1 cellular context compared by ENCODE assay signal in the genomic region with DNA sequence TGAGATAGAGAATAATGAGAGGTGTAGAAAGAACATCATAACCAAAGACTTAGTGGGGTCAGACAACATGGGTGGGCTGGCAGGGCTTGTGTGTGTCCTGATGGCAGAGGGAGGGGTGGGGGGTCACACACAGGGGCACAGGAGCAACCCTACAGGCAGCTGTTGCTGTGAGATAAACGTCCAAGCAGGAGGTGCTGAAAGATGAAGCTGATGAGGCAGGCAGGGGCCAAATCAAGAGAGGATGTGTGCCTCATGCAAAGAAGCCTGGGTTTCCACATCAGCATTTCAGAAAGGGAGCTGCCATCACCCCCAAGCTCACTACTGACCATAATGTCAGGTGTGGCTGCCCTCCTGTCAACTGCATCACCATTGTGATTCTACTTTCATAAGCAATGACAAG.
TF ChIP-seq lines count a peak whose summit lies in the region.

No MANE protein-coding gene starts in this region.

TF ChIP-seq in K562, 482 proteins besides CTCF, POLR2A, EP300 and RAD21 (continued from another document and continues in another):
- TF ChIP-seq, protein P1, sequence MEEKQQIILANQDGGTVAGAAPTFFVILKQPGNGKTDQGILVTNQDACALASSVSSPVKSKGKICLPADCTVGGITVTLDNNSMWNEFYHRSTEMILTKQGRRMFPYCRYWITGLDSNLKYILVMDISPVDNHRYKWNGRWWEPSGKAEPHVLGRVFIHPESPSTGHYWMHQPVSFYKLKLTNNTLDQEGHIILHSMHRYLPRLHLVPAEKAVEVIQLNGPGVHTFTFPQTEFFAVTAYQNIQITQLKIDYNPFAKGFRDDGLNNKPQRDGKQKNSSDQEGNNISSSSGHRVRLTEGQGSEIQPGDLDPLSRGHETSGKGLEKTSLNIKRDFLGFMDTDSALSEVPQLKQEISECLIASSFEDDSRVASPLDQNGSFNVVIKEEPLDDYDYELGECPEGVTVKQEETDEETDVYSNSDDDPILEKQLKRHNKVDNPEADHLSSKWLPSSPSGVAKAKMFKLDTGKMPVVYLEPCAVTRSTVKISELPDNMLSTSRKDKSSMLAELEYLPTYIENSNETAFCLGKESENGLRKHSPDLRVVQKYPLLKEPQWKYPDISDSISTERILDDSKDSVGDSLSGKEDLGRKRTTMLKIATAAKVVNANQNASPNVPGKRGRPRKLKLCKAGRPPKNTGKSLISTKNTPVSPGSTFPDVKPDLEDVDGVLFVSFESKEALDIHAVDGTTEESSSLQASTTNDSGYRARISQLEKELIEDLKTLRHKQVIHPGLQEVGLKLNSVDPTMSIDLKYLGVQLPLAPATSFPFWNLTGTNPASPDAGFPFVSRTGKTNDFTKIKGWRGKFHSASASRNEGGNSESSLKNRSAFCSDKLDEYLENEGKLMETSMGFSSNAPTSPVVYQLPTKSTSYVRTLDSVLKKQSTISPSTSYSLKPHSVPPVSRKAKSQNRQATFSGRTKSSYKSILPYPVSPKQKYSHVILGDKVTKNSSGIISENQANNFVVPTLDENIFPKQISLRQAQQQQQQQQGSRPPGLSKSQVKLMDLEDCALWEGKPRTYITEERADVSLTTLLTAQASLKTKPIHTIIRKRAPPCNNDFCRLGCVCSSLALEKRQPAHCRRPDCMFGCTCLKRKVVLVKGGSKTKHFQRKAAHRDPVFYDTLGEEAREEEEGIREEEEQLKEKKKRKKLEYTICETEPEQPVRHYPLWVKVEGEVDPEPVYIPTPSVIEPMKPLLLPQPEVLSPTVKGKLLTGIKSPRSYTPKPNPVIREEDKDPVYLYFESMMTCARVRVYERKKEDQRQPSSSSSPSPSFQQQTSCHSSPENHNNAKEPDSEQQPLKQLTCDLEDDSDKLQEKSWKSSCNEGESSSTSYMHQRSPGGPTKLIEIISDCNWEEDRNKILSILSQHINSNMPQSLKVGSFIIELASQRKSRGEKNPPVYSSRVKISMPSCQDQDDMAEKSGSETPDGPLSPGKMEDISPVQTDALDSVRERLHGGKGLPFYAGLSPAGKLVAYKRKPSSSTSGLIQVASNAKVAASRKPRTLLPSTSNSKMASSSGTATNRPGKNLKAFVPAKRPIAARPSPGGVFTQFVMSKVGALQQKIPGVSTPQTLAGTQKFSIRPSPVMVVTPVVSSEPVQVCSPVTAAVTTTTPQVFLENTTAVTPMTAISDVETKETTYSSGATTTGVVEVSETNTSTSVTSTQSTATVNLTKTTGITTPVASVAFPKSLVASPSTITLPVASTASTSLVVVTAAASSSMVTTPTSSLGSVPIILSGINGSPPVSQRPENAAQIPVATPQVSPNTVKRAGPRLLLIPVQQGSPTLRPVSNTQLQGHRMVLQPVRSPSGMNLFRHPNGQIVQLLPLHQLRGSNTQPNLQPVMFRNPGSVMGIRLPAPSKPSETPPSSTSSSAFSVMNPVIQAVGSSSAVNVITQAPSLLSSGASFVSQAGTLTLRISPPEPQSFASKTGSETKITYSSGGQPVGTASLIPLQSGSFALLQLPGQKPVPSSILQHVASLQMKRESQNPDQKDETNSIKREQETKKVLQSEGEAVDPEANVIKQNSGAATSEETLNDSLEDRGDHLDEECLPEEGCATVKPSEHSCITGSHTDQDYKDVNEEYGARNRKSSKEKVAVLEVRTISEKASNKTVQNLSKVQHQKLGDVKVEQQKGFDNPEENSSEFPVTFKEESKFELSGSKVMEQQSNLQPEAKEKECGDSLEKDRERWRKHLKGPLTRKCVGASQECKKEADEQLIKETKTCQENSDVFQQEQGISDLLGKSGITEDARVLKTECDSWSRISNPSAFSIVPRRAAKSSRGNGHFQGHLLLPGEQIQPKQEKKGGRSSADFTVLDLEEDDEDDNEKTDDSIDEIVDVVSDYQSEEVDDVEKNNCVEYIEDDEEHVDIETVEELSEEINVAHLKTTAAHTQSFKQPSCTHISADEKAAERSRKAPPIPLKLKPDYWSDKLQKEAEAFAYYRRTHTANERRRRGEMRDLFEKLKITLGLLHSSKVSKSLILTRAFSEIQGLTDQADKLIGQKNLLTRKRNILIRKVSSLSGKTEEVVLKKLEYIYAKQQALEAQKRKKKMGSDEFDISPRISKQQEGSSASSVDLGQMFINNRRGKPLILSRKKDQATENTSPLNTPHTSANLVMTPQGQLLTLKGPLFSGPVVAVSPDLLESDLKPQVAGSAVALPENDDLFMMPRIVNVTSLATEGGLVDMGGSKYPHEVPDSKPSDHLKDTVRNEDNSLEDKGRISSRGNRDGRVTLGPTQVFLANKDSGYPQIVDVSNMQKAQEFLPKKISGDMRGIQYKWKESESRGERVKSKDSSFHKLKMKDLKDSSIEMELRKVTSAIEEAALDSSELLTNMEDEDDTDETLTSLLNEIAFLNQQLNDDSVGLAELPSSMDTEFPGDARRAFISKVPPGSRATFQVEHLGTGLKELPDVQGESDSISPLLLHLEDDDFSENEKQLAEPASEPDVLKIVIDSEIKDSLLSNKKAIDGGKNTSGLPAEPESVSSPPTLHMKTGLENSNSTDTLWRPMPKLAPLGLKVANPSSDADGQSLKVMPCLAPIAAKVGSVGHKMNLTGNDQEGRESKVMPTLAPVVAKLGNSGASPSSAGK (IDR thresholded peaks at IDR 0.05): no peak
- TF ChIP-seq TAF15 (IDR thresholded peaks at IDR 0.05; ENCODE audit: low read depth, low read length): no peak
- TF ChIP-seq RCOR1 (IDR thresholded peaks at IDR 0.05; ENCODE audit: borderline replicate concordance in 1 of 2, low read depth in 2 of 2, low read length in 2 of 2): peak in 1 of 2 experiments; percentile 77; a peak in 2 of 4 replicates
- no peak for TF ChIP-seq TAF1 (IDR thresholded peaks at IDR 0.05; ENCODE audit: control insufficient read depth, extremely low read depth, insufficient read depth, low read length, severe bottlenecking)
- peak; percentile 51; the same call in 1 of the 2 replicates for TF ChIP-seq POLR2AphosphoS5 (IDR thresholded peaks at IDR 0.05; ENCODE audit: control insufficient read depth, insufficient read depth, low read depth, low read length)
- no peak for TF ChIP-seq ZKSCAN3 (CRISPR knock-in tag; IDR thresholded peaks at IDR 0.05)
- TF ChIP-seq ZNF76 (CRISPR knock-in tag; IDR thresholded peaks at IDR 0.05; ENCODE audit: borderline replicate concordance): no peak
- no peak for TF ChIP-seq CCAR2 (IDR thresholded peaks at IDR 0.05; ENCODE audit: low read depth, low read length)
- no peak for TF ChIP-seq FOXJ2 (tag; IDR thresholded peaks at IDR 0.05)
- TF ChIP-seq ZNF766 (CRISPR knock-in tag; conservative IDR thresholded peaks at IDR 0.05): no peak
- TF ChIP-seq SIRT6 (IDR thresholded peaks at IDR 0.05; ENCODE audit: low read depth, low read length): no peak
- TF ChIP-seq, protein P2, sequence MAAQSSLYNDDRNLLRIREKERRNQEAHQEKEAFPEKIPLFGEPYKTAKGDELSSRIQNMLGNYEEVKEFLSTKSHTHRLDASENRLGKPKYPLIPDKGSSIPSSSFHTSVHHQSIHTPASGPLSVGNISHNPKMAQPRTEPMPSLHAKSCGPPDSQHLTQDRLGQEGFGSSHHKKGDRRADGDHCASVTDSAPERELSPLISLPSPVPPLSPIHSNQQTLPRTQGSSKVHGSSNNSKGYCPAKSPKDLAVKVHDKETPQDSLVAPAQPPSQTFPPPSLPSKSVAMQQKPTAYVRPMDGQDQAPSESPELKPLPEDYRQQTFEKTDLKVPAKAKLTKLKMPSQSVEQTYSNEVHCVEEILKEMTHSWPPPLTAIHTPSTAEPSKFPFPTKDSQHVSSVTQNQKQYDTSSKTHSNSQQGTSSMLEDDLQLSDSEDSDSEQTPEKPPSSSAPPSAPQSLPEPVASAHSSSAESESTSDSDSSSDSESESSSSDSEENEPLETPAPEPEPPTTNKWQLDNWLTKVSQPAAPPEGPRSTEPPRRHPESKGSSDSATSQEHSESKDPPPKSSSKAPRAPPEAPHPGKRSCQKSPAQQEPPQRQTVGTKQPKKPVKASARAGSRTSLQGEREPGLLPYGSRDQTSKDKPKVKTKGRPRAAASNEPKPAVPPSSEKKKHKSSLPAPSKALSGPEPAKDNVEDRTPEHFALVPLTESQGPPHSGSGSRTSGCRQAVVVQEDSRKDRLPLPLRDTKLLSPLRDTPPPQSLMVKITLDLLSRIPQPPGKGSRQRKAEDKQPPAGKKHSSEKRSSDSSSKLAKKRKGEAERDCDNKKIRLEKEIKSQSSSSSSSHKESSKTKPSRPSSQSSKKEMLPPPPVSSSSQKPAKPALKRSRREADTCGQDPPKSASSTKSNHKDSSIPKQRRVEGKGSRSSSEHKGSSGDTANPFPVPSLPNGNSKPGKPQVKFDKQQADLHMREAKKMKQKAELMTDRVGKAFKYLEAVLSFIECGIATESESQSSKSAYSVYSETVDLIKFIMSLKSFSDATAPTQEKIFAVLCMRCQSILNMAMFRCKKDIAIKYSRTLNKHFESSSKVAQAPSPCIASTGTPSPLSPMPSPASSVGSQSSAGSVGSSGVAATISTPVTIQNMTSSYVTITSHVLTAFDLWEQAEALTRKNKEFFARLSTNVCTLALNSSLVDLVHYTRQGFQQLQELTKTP (IDR thresholded peaks at IDR 0.05; ENCODE audit: low read depth in 1 of 2, partially characterized antibody in 2 of 2): no peak
- no peak for TF ChIP-seq SMARCB1 (IDR thresholded peaks at IDR 0.05; ENCODE audit: insufficient read length, low read depth)
- peak; percentile 89 for TF ChIP-seq CBFA2T3 (IDR thresholded peaks at IDR 0.05)
- peak; percentile 35; the same call in 1 of the 2 replicates for TF ChIP-seq FOXM1 (IDR thresholded peaks at IDR 0.05; ENCODE audit: low read depth)
- no peak for TF ChIP-seq FOXM1 (CRISPR knock-in tag; IDR thresholded peaks at IDR 0.05; ENCODE audit: low read depth)
- TF ChIP-seq, protein P3, sequence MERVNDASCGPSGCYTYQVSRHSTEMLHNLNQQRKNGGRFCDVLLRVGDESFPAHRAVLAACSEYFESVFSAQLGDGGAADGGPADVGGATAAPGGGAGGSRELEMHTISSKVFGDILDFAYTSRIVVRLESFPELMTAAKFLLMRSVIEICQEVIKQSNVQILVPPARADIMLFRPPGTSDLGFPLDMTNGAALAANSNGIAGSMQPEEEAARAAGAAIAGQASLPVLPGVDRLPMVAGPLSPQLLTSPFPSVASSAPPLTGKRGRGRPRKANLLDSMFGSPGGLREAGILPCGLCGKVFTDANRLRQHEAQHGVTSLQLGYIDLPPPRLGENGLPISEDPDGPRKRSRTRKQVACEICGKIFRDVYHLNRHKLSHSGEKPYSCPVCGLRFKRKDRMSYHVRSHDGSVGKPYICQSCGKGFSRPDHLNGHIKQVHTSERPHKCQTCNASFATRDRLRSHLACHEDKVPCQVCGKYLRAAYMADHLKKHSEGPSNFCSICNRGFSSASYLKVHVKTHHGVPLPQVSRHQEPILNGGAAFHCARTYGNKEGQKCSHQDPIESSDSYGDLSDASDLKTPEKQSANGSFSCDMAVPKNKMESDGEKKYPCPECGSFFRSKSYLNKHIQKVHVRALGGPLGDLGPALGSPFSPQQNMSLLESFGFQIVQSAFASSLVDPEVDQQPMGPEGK (CRISPR knock-in tag; IDR thresholded peaks at IDR 0.05; ENCODE audit: borderline replicate concordance): no peak
- TF ChIP-seq ELF1 (tag; IDR thresholded peaks at IDR 0.05): no peak
- no peak for TF ChIP-seq ZNF354B (CRISPR knock-in tag; IDR thresholded peaks at IDR 0.05)
- no peak for TF ChIP-seq RBM14 (IDR thresholded peaks at IDR 0.05; ENCODE audit: borderline replicate concordance, insufficient read depth, low read depth, low read length)
- TF ChIP-seq, protein P4, sequence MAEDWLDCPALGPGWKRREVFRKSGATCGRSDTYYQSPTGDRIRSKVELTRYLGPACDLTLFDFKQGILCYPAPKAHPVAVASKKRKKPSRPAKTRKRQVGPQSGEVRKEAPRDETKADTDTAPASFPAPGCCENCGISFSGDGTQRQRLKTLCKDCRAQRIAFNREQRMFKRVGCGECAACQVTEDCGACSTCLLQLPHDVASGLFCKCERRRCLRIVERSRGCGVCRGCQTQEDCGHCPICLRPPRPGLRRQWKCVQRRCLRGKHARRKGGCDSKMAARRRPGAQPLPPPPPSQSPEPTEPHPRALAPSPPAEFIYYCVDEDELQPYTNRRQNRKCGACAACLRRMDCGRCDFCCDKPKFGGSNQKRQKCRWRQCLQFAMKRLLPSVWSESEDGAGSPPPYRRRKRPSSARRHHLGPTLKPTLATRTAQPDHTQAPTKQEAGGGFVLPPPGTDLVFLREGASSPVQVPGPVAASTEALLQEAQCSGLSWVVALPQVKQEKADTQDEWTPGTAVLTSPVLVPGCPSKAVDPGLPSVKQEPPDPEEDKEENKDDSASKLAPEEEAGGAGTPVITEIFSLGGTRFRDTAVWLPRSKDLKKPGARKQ (CRISPR knock-in tag; IDR thresholded peaks at IDR 0.05): no peak
- TF ChIP-seq CUX1 (CRISPR knock-in tag; IDR thresholded peaks at IDR 0.05): no peak
- TF ChIP-seq SRF (CRISPR knock-in tag; IDR thresholded peaks at IDR 0.05): no peak
- no peak for TF ChIP-seq MTA1 (IDR thresholded peaks at IDR 0.05; ENCODE audit: borderline replicate concordance)
- peak; percentile 34; the same call in 1 of the 2 replicates for TF ChIP-seq ZBTB7A (IDR thresholded peaks at IDR 0.05; ENCODE audit: borderline replicate concordance, control insufficient read depth, low read depth, low read length)
- no peak for TF ChIP-seq ZNF707 (CRISPR knock-in tag; conservative IDR thresholded peaks at IDR 0.05)
- no peak; the same call in 1 of the 2 replicates for TF ChIP-seq KLF16 (IDR thresholded peaks at IDR 0.05)
- no peak for TF ChIP-seq XRCC3 (IDR thresholded peaks at IDR 0.05)
- no peak for TF ChIP-seq PHF8 (IDR thresholded peaks at IDR 0.05; ENCODE audit: borderline replicate concordance, low read length)
- no peak for TF ChIP-seq GABPB1 (CRISPR knock-in tag; IDR thresholded peaks at IDR 0.05)
- peak; percentile 37; the same call in 1 of the 2 replicates for TF ChIP-seq GATA2 (CRISPR knock-in tag; IDR thresholded peaks at IDR 0.05)
